23 cellular contexts compared by ENCODE assay signal in genomic region chr18:73942081-73942625, GRCh38.
A peak's percentile ranks its signal among the peaks of the same experiment; 100 is the strongest.
DNase-seq lines count a peak whose midpoint lies in the region; ATAC-seq, FAIRE-seq and TF ChIP-seq lines count a peak whose summit lies in the region.
"Had no signal": no experiment of that assay in that cellular context is flagged by ENCODE, and none has a peak within 500 bp of the region (broad histone marks: within the 10 kb centered on the region; RNA-seq: fewer than 3 reads in every experiment).

No MANE protein-coding gene starts in this region.

- H3K27ac ChIP-seq in vagina, result no peak overlapping the region
- H3K27ac ChIP-seq in heart left ventricle, result no peak overlapping the region
- H3K27ac ChIP-seq: breast epithelium had no signal

- DNase-seq in D721Med (ENCODE audit: insufficient read length, low spot score) (no peak), NCI-H1417 (lab: John Stamatoyannopoulos, UW) (peak in 2 of 3 experiments; percentile 79 to 94), NCI-H510A treated with DMSO at 0.1 percent for 48 hours (lab: John Stamatoyannopoulos, UW) (peak; percentile 99), vagina (ENCODE audit: extremely low spot score in 2 of 2) (no peak), GM19238 (ENCODE audit: insufficient read length, low spot score) (no peak), heart left ventricle (no peak)
- DNase-seq: activated CD8-positive, alpha-beta T cell treated with anti-CD3 and anti-CD28 coated beads, Interleukin-2, amount 10 ng/mL, durations not matched to agents 7 days and 5 days; activated T-cell treated with anti-CD3 and anti-CD28 coated beads, Interleukin-2, amount 50 U/mL, for 1 hour; CD4-positive, alpha-beta memory T cell; glutamatergic neuron; GOT3; naive B cell; NCI-H187; NCI-H524 treated with DMSO at 0.1 percent for 48 hours; nucleus accumbens; stimulated activated CD4-positive, alpha-beta T cell treated with anti-CD3 and anti-CD28 coated beads, Interleukin-2, amount 100 ng/mL, for 48 hours; stimulated activated naive CD4-positive, alpha-beta T cell; SW 1271 had no signal

- peak; percentile 82 for FAIRE-seq in D721Med (lab: Jason Lieb, UNC)

- H3K9me3 ChIP-seq in vagina (no peaks in the 10 kb centered on the region), heart left ventricle (no peaks in the 10 kb centered on the region)
- H3K9me3 ChIP-seq: breast epithelium had no signal

- intact Hi-C loops in vagina (cut with DNase I), result no loop called here
- intact Hi-C loops in heart left ventricle (cut with DNase I), result no loop called here

- H3K27me3 ChIP-seq in vagina (no peaks in the 10 kb centered on the region), heart left ventricle (no peaks in the 10 kb centered on the region)
- H3K27me3 ChIP-seq: breast epithelium had no signal

- TF ChIP-seq POLR2A in vagina (IDR thresholded peaks at IDR 0.05) (no peak), heart left ventricle (IDR thresholded peaks at IDR 0.05) (no peak)

- H3K4me3 ChIP-seq in vagina, result no peak overlapping the region
- H3K4me3 ChIP-seq in heart left ventricle, result no peak overlapping the region
- H3K4me3 ChIP-seq: breast epithelium had no signal

- TF ChIP-seq CTCF in D721Med (IDR thresholded peaks at IDR 0.05; ENCODE audit: insufficient read depth, missing control alignments) (no peak), vagina (IDR thresholded peaks at IDR 0.05) (no peak), heart left ventricle (IDR thresholded peaks at IDR 0.05) (no peak)

- whole genome bisulfite sequencing in heart left ventricle, 4 donors, result 69 to 79% (median 75%) methylated on average over 8 of the region's 8 CpGs

- no peaks in the 10 kb centered on the region for H3K36me3 ChIP-seq in vagina
- no peaks in the 10 kb centered on the region for H3K36me3 ChIP-seq in heart left ventricle
- H3K36me3 ChIP-seq: breast epithelium had no signal

- ATAC-seq in esophagus mucosa (peak; percentile 37), HG02798 (IDR thresholded peaks at IDR 0.05; ENCODE audit: poor library complexity, unreplicated experiment) (no peak), heart left ventricle (no peak)
- ATAC-seq: activated CD4-positive, CD25-positive, alpha-beta regulatory T cell treated with anti-CD3 and anti-CD28 coated beads, Interleukin-2, amount 50 U/mL, for 24 hours; activated CD8-positive, alpha-beta T cell treated with anti-CD3 and anti-CD28 coated beads, Interleukin-2, amount 10 ng/mL, durations not matched to agents 7 days and 5 days; Right ventricle myocardium inferior had no signal

- H3K4me1 ChIP-seq in vagina (no peaks in the 10 kb centered on the region), heart left ventricle (no peaks in the 10 kb centered on the region)
- H3K4me1 ChIP-seq: breast epithelium had no signal

Comparison
In these comparisons a context has a peak if more than half of its experiments do, and no peak if none do; other contexts are left out.
1. DNase-seq: peak in NCI-H1417 (2 of 3) and NCI-H510A treated with DMSO at 0.1 percent for 48 hours (single experiment); none in D721Med (single experiment), vagina (0 of 2), GM19238 (single experiment) and heart left ventricle (0 of 5).